ENCODE assay signal across 7 cellular contexts in the genomic region with DNA sequence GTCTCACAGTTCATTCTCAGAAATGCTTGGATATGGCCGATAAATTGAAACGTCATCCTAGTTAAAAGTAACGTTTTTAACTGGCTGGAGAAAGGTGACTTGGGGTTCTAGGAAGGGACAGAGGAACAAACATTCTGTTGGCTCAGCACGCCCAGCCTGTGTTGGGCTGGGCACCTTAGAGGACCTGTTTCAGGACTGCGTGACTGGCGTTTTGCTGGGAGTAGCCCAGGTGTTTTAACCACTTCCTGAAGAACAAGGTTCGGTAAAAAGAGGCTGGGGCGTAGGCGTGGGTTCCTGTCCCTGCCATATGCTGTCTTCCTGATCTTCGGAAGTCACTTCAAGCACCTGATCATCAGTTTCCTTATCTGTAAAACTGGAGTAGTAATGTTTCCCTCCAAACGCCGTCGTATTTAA. TPM values are rescaled to one million over a fixed set of nuclear protein-coding genes. Genes with fewer than 3 reads are reported as not detected.
DNase-seq lines count a peak whose midpoint lies in the region; ATAC-seq and TF ChIP-seq lines count a peak whose summit lies in the region.

No MANE protein-coding gene starts in this region.

- in situ Hi-C loops in KBM-7 (cut with MboI; ENCODE audit: low pct_unique_long_range_greater_than_20kb, low sequenced_read_pairs) = loop anchor here (10.0 kb wide), 1 partner anchor 265 kb away; no protein-coding TSS in a partner anchor

- ATAC-seq in HG02840 (IDR thresholded peaks at IDR 0.05; ENCODE audit: low FRiP score, unreplicated experiment) = no peak

- H3K4me3 ChIP-seq in fibroblast of villous mesenchyme (ENCODE audit: low read depth, low read length) = peak overlapping the region; percentile 89

- TF ChIP-seq POLR2A in GM19099 (IDR thresholded peaks at IDR 0.05; ENCODE audit: extremely low read depth, insufficient read length, low read depth) = peak; percentile 39

- TF ChIP-seq CTCF in fibroblast of villous mesenchyme (IDR thresholded peaks at IDR 0.05; ENCODE audit: insufficient read depth, low read depth, low read length) = no peak

- peak; percentile 86 for DNase-seq in KBM-7
- peak; percentile 40 for DNase-seq in activated CD8-positive, alpha-beta memory T cell treated with anti-CD3 and anti-CD28 coated beads, Interleukin-2, amount 50 U/mL, for 4 hours
- DNase-seq in fibroblast of villous mesenchyme (ENCODE audit: low read depth) = no peak
- peak; percentile 84 for DNase-seq in stimulated activated CD4-positive, alpha-beta T cell treated with anti-CD3 and anti-CD28 coated beads, Interleukin-15, amount 100 ng/mL, for 24 hours
- DNase-seq in A172 (ENCODE audit: low spot score) = no peak

RNA-seq across cellular contexts. Expression of a gene that starts 1.1 kb away (rescaled TPM):
- 13.4 and 15.8 TPM in 2 replicates for total RNA-seq in fibroblast of villous mesenchyme
- total RNA-seq in A172 (2014; rRNA removed; shearing (Covaris generic)) = 9.4 and 11.8 TPM in 2 replicates

RNA-seq across cellular contexts. Expression of a gene that starts 10.0 kb away (rescaled TPM):
- total RNA-seq in fibroblast of villous mesenchyme = 17.1 and 24.2 TPM in 2 replicates
- 19.5 and 20.2 TPM in 2 replicates for total RNA-seq in A172 (2014; rRNA removed; shearing (Covaris generic))

Comparison
In these comparisons a context has a peak if more than half of its experiments do, and no peak if none do; other contexts are left out.
1. DNase-seq: peak in KBM-7 (single experiment), activated CD8-positive, alpha-beta memory T cell treated with anti-CD3 and anti-CD28 coated beads, Interleukin-2, amount 50 U/mL, for 4 hours (single experiment) and stimulated activated CD4-positive, alpha-beta T cell treated with anti-CD3 and anti-CD28 coated beads, Interleukin-15, amount 100 ng/mL, for 24 hours (single experiment); none in fibroblast of villous mesenchyme (single experiment) and A172 (single experiment).